Comparison of ENCODE assay signal across 8 cellular contexts in the genomic region with DNA sequence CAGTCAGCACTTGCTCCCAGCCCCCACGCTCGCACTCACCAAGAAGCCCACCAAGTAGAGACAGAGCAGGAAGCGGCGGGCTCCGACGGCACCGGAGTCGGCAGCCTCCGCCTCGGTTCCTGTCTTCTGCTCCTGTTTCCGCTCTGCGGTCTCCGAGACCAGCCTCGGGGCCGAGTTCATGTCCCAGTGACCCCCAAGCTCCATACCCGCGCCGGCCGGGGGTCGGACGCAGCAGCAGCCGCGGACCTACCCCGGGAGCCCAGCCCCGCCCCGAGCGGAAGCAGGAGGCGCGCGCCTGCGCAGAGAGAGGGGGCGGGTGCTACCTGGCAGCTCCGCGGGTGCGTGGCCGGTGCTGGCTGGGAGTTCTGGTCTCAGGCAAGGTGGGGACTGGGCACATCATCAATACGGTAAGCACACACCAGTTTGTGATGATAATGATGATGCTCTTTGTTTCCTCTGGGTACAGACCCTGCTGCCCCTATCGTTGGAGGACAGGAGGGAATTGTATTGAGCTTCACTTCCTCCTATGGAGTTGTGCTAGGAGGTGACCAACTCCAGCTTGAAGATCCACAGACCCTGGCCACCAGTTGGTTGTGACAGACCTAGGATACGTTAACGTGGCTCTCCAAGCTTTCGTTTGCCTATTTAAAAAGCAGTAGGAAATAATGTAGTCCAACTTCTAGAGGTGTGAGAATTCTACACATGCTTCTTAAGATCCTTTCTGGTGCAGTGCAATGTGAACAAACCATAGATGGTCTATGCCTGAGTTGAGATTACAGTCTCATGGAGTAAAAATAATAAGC. TPM values are rescaled to one million over a fixed set of nuclear protein-coding genes. Genes with fewer than 3 reads are reported as not detected.
DNase-seq lines count a peak whose midpoint lies in the region; ATAC-seq and TF ChIP-seq lines count a peak whose summit lies in the region.

No MANE protein-coding gene starts in this region.

- no peaks in the 10 kb centered on the region for H3F3A ChIP-seq in PC-3 (ENCODE audit: low read length, unreplicated experiment)

- peaks cover under 1 to 12% (median 5%) of the 10 kb centered on the region in 5 donors for H3K36me3 Mint-ChIP-seq in naive thymus-derived CD4-positive, alpha-beta T cell
- H3K36me3 Mint-ChIP-seq in stimulated activated naive B cell treated with anti-CD40 and anti-IgM and Interleukin-4, amounts not matched to agents 10 μg/mL and 1 μg/mL and 100 μg/mL, for 72 hours, result peaks cover under 1 to 1% of the 10 kb centered on the region in 2 donors

- H3K9me3 Mint-ChIP-seq in naive thymus-derived CD4-positive, alpha-beta T cell, result peaks cover 0 to 1% (median 0%) of the 10 kb centered on the region in 11 donors
- H3K9me3 Mint-ChIP-seq in stimulated activated naive B cell treated with anti-CD40 and anti-IgM and Interleukin-4, amounts not matched to agents 10 μg/mL and 1 μg/mL and 100 μg/mL, for 72 hours, result no peaks in the 10 kb centered on the region

- BruUV-seq in PC-3 (replicated peaks; lab: Mats Ljungman, UMichigan), result TSS peak; percentile 95

- H3K4me1 Mint-ChIP-seq in naive thymus-derived CD4-positive, alpha-beta T cell, result peaks cover 21 to 49% (median 39%) of the 10 kb centered on the region in 7 donors
- H3K4me1 Mint-ChIP-seq in stimulated activated naive B cell treated with anti-CD40 and anti-IgM and Interleukin-4, amounts not matched to agents 10 μg/mL and 1 μg/mL and 100 μg/mL, for 72 hours, result peaks cover 17 to 32% of the 10 kb centered on the region in 2 donors

- H3K4me3 ChIP-seq in HL-60 (replicated peaks; ENCODE audit: insufficient read depth, low read length) (peak overlapping the region; percentile 97), PC-3 (ENCODE audit: low read length) (peak overlapping the region; percentile 89), fibroblast of lung (replicated peaks in 1 of 4; ENCODE audit: control extremely low read depth in 1 of 4, insufficient read depth in 1 of 4, low read depth in 3 of 4, low read length in 4 of 4) (peak overlapping the region; percentile 86 to 95 (median 90))
- peak overlapping the region; percentile 92 for H3K4me3 ChIP-seq in naive thymus-derived CD4-positive, alpha-beta T cell (ENCODE audit: low read length)

- intact Hi-C loops in PC-3 (cut with micrococcal nuclease), result no loop called here
- intact Hi-C loops in naive thymus-derived CD4-positive, alpha-beta T cell (cut with micrococcal nuclease), result no loop called here

- H3K27me3 ChIP-seq in HL-60 (ENCODE audit: insufficient read depth, poor library complexity, severe bottlenecking) (no peaks in the 10 kb centered on the region), PC-3 (ENCODE audit: low read length) (no peaks in the 10 kb centered on the region), fibroblast of lung (ENCODE audit: control insufficient read depth, insufficient read depth, low read length) (no peaks in the 10 kb centered on the region)
- no peaks in the 10 kb centered on the region for H3K27me3 ChIP-seq in naive thymus-derived CD4-positive, alpha-beta T cell (ENCODE audit: control insufficient read depth in 2 of 2, insufficient read depth in 2 of 2, low read length in 2 of 2)

- H3K27ac Mint-ChIP-seq in naive thymus-derived CD4-positive, alpha-beta T cell, result peak overlapping the region; percentile 53 to 95 (median 89)
- H3K27ac Mint-ChIP-seq in stimulated activated naive B cell treated with anti-CD40 and anti-IgM and Interleukin-4, amounts not matched to agents 10 μg/mL and 1 μg/mL and 100 μg/mL, for 72 hours, result peak overlapping the region; percentile 94

- H3K9me3 ChIP-seq in PC-3 (ENCODE audit: low read length), result no peaks in the 10 kb centered on the region
- H3K9me3 ChIP-seq in fibroblast of lung (ENCODE audit: control insufficient read depth, insufficient read depth, low read depth, low read length), result no peaks in the 10 kb centered on the region
- H3K9me3 ChIP-seq in naive thymus-derived CD4-positive, alpha-beta T cell (ENCODE audit: control insufficient read depth in 2 of 3, low read length in 3 of 3), result no peaks in the 10 kb centered on the region

- peak overlapping the region; percentile 76 for H3K9ac ChIP-seq in PC-3 (ENCODE audit: low read length)
- peak overlapping the region; percentile 64 for H3K9ac ChIP-seq in fibroblast of lung (ENCODE audit: insufficient read depth, low read length)

- CTCF ChIA-PET in PC-3 (lab: Charles Lee), result interaction anchor here (1.0 to 1.2 kb wide), 2 partner anchors 17 to 69 kb away, joined by 4 to 5 read pairs; no protein-coding TSS in a partner anchor
- CTCF ChIA-PET in naive thymus-derived CD4-positive, alpha-beta T cell (lab: Charles Lee), result interaction anchor here (0.9 to 1.3 kb wide), 3 partner anchors 17 to 32 kb away, joined by 3 to 5 read pairs (median 3); no protein-coding TSS in a partner anchor

- POLR2A ChIA-PET in PC-3 (lab: Charles Lee; ENCODE audit: unreplicated experiment), result interaction anchor here (0.5 kb wide), 1 partner anchor 17 kb away, joined by 4 read pairs; no protein-coding TSS in a partner anchor
- POLR2A ChIA-PET in naive thymus-derived CD4-positive, alpha-beta T cell (lab: Charles Lee), result interaction anchor here (0.6 kb wide), 1 partner anchor 64 kb away, joined by 4 read pairs; no protein-coding TSS in a partner anchor

- DNase-seq in DMS 273 (lab: John Stamatoyannopoulos, UW; ENCODE audit: unreplicated experiment) (peak; percentile 86), HL-60 (ENCODE audit: low read depth in 1 of 2, low spot score in 1 of 2) (peak; percentile 59 to 71), PC-3 (peak; percentile 67), fibroblast of lung (ENCODE audit: low read depth in 2 of 2) (peak; percentile 53 to 63)
- DNase-seq in activated T-cell treated with anti-CD3 and anti-CD28 coated beads, Interleukin-2, amount 50 U/mL, for 48 hours, result peak; percentile 86 to 91
- peak; percentile 73 to 90 (median 82) for DNase-seq in naive thymus-derived CD4-positive, alpha-beta T cell
- DNase-seq in stimulated activated naive B cell treated with anti-CD40 and anti-IgM and Interleukin-4, amounts not matched to agents 10 μg/mL and 1 μg/mL and 100 μg/mL, for 72 hours, result peak; percentile 76

- peaks cover 21% of the 10 kb centered on the region for H3K4me1 ChIP-seq in PC-3 (ENCODE audit: insufficient read depth, low read length)
- H3K4me1 ChIP-seq in fibroblast of lung (ENCODE audit: control insufficient read depth, extremely low read depth, insufficient read depth, low read length), result no peaks in the 10 kb centered on the region
- H3K4me1 ChIP-seq in naive thymus-derived CD4-positive, alpha-beta T cell (ENCODE audit: control insufficient read depth in 2 of 2, insufficient read depth in 2 of 2, low read length in 2 of 2), result peaks cover 13 to 18% of the 10 kb centered on the region in 2 donors

- ATAC-seq in GM19468 (IDR thresholded peaks at IDR 0.05; ENCODE audit: extremely low read depth, unreplicated experiment), result peak; percentile 82
- peak; percentile 90 for ATAC-seq in PC-3
- peak; percentile 93 for ATAC-seq in naive thymus-derived CD4-positive, alpha-beta T cell
- peak; percentile 94 to 97 for ATAC-seq in stimulated activated naive B cell treated with anti-CD40 and anti-IgM and Interleukin-4, amounts not matched to agents 10 μg/mL and 1 μg/mL and 100 μg/mL, for 72 hours (replicated peaks)

- peak overlapping the region; percentile 75 for H3K27ac ChIP-seq in HL-60 (replicated peaks)
- H3K27ac ChIP-seq in PC-3 (ENCODE audit: low read length), result peak overlapping the region; percentile 3; the same call in 1 of the 2 replicates
- no peak overlapping the region for H3K27ac ChIP-seq in fibroblast of lung (ENCODE audit: insufficient read depth, low read length)
- H3K27ac ChIP-seq in naive thymus-derived CD4-positive, alpha-beta T cell (ENCODE audit: low read depth, low read length), result peak overlapping the region; percentile 65

- H4K20me1 ChIP-seq in PC-3 (ENCODE audit: low read length) (no peaks in the 10 kb centered on the region), fibroblast of lung (ENCODE audit: control insufficient read depth, extremely low read depth, insufficient read depth, low read length) (no peaks in the 10 kb centered on the region)

- no peaks in the 10 kb centered on the region for H3K9me2 ChIP-seq in PC-3 (replicated peaks; ENCODE audit: low read length)

- H3K4me3 Mint-ChIP-seq in naive thymus-derived CD4-positive, alpha-beta T cell, result peak overlapping the region; percentile 91 to 97 (median 96)
- peak overlapping the region; percentile 95 to 99 for H3K4me3 Mint-ChIP-seq in stimulated activated naive B cell treated with anti-CD40 and anti-IgM and Interleukin-4, amounts not matched to agents 10 μg/mL and 1 μg/mL and 100 μg/mL, for 72 hours

- H2AFZ ChIP-seq in PC-3 (ENCODE audit: low read length) (peak overlapping the region; percentile 97), fibroblast of lung (ENCODE audit: low read length) (peak overlapping the region; percentile 100)

- TF ChIP-seq CTCF in HL-60 (IDR thresholded peaks at IDR 0.05; ENCODE audit: insufficient read depth, low read length) (no peak), PC-3 (conservative IDR thresholded peaks at IDR 0.05; ENCODE audit: low read depth, low read length) (no peak), fibroblast of lung (conservative IDR thresholded peaks at IDR 0.05 in 1 of 2, IDR thresholded peaks at IDR 0.05 in 1 of 2; ENCODE audit: low read depth in 1 of 2, low read length in 2 of 2) (peak in 1 of 2 donors; percentile 29)

- H3K36me3 ChIP-seq in PC-3 (ENCODE audit: low read depth, low read length) (0 out of 2 replicates have a peak, but pooled peaks cover 1% of the 10 kb centered on the region), fibroblast of lung (ENCODE audit: control insufficient read depth, insufficient read depth, low read length) (no peaks in the 10 kb centered on the region)
- peaks cover 0 to 6% (median 0%) of the 10 kb centered on the region in 3 experiments for H3K36me3 ChIP-seq in naive thymus-derived CD4-positive, alpha-beta T cell (ENCODE audit: control insufficient read depth in 2 of 3, insufficient read depth in 3 of 3, low read length in 3 of 3)

- peaks cover 53% of the 10 kb centered on the region for H3K79me2 ChIP-seq in PC-3 (ENCODE audit: low read length)
- no peaks in the 10 kb centered on the region for H3K79me2 ChIP-seq in fibroblast of lung (ENCODE audit: control insufficient read depth, insufficient read depth, low read length)

- H3K27me3 Mint-ChIP-seq in naive thymus-derived CD4-positive, alpha-beta T cell, result peaks cover 0 to 4% (median 0%) of the 10 kb centered on the region in 5 donors
- no peaks in the 10 kb centered on the region for H3K27me3 Mint-ChIP-seq in stimulated activated naive B cell treated with anti-CD40 and anti-IgM and Interleukin-4, amounts not matched to agents 10 μg/mL and 1 μg/mL and 100 μg/mL, for 72 hours

- H3K4me2 ChIP-seq in PC-3 (ENCODE audit: low read length) (peak overlapping the region; percentile 97), fibroblast of lung (ENCODE audit: extremely low read depth, insufficient read depth, low read length) (peak overlapping the region; percentile 98)

RNA-seq across cellular contexts. Expression of a gene that starts 25.0 kb away (rescaled TPM):
- 4.5 and 6.5 TPM in 2 replicates for total RNA-seq in PC-3 (2014; rRNA removed)
- 2.8 and 3.9 TPM in 2 replicates for total RNA-seq in fibroblast of lung
- polyA plus RNA-seq in fibroblast of lung, result 1.4 and 2.9 TPM in 2 replicates
- 1.4 and 3.5 TPM in 2 replicates for polyA plus RNA-seq in fibroblast of lung (2012)
- 0.96 and 5.2 TPM in 2 replicates for polyA minus RNA-seq in fibroblast of lung (ENCODE audit: low replicate concordance)
- 1 to 10 TPM; 3.4 to 5.8 (median 4.5) TPM for total RNA-seq in naive thymus-derived CD4-positive, alpha-beta T cell
- 1 to 10 TPM; 6.4 to 9.0 TPM for polyA plus RNA-seq in naive thymus-derived CD4-positive, alpha-beta T cell
